In the genomic region with DNA sequence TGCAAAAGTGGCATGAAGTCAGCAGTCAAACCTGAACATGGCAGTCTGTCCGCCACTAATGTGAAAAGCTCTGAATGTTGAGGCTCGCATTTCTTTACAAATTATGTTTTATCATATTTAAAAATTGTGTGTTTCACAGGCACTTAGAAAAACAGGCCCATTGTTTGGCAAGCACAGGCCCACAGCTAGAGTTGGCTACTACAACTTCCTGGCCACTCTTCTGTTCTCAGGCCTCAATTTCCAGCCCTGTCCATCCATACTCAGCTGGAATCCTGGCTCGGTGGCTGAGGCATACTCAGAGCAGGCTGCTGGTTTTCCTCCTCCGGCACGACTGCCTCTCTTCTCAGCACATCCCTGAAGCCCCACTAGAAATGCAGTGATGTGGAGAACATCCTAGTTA, we compare ENCODE assay signal across 17 cellular contexts. TPM values are rescaled to one million over a fixed set of nuclear protein-coding genes. Genes with fewer than 3 reads are reported as not detected.
"Had no signal": no experiment of that assay in that cellular context is flagged by ENCODE, and none has a peak within 500 bp of the region (broad histone marks: within the 10 kb centered on the region; RNA-seq: fewer than 3 reads in every experiment).

No MANE protein-coding gene starts in this region.

- H3K27me3 ChIP-seq: cardiac muscle cell, colonic mucosa, heart right ventricle, vagina had no signal

- DNase-seq: activated CD4-positive, alpha-beta T cell treated with anti-CD3 and anti-CD28 coated beads for 1 hour; activated naive CD4-positive, alpha-beta T cell; activated T-cell treated with anti-CD3 and anti-CD28 coated beads, Interleukin-2, amount 50 U/mL, for 1 hour; colonic mucosa; foreskin melanocyte; heart right ventricle; mucosa of descending colon; natural killer cell; occipital lobe; stimulated activated CD4-positive, alpha-beta T cell treated with anti-CD3 and anti-CD28 coated beads, Interleukin-12 subunit alpha, Interleukin-12 subunit beta, amount 100 ng/mL, for 4 hours; stimulated activated naive CD4-positive, alpha-beta T cell treated with Interleukin-2 at 50 U/mL for 16 hours; T-helper 9 cell had no signal

- H3K36me3 ChIP-seq: cardiac muscle cell, colonic mucosa, heart right ventricle, prostate gland, thoracic aorta, vagina had no signal

- H3K4me3 Mint-ChIP-seq: natural killer cell had no signal

- H3K27ac ChIP-seq: cardiac muscle cell, prostate gland had no signal

- H3K4me3 ChIP-seq: cardiac muscle cell, colonic mucosa, heart right ventricle, mucosa of descending colon, prostate gland, thoracic aorta, vagina had no signal

- H3K27ac Mint-ChIP-seq: natural killer cell had no signal

- H3K36me3 Mint-ChIP-seq: natural killer cell had no signal

- H3K9me3 Mint-ChIP-seq: natural killer cell had no signal

- ATAC-seq: heart right ventricle, natural killer cell, sciatic nerve had no signal

- H3K9me3 ChIP-seq: colonic mucosa, heart right ventricle, mucosa of descending colon, prostate gland, thoracic aorta, vagina had no signal

RNA-seq across cellular contexts. Expression of a gene that starts 44.3 kb away (rescaled TPM):
- polyA plus RNA-seq: cardiac muscle cell had no signal

RNA-seq across cellular contexts. Expression of a gene that starts 54.0 kb away (rescaled TPM):
- total RNA-seq: cardiac muscle cell, natural killer cell, sciatic nerve, vagina had no signal
- polyA plus RNA-seq: cardiac muscle cell had no signal
